Comparison of ENCODE assay signal across 2 cellular contexts in genomic region chr5:73448451-73449136, GRCh38.
TF ChIP-seq lines count a peak whose summit lies in the region.

Gene FOXD1, minus strand, starts transcription at chr5:73448777. Its CDS starts 415 bp downstream, at chr5:73448362.

TF ChIP-seq in A549, 52 proteins besides CTCF, POLR2A, EP300 and RAD21 (continued from another document):
- TF ChIP-seq PBX3 (IDR thresholded peaks at IDR 0.05), result 0 out of 2 replicates have a peak, but pooled peaks have one; percentile 59
- TF ChIP-seq JUN (IDR thresholded peaks at IDR 0.05), result peak; percentile 48 to 76; a peak in 2 of 5 replicates
- no peak for TF ChIP-seq ATOH8 (CRISPR knock-in tag; IDR thresholded peaks at IDR 0.05; ENCODE audit: low read depth)
- TF ChIP-seq E2F6 (IDR thresholded peaks at IDR 0.05; ENCODE audit: borderline replicate concordance, low read depth), result peak; percentile 73; the same call in 1 of the 2 replicates
- TF ChIP-seq RFX5 (IDR thresholded peaks at IDR 0.05), result 0 out of 2 replicates have a peak, but pooled peaks have one; percentile 39
- TF ChIP-seq BHLHE40 (IDR thresholded peaks at IDR 0.05; ENCODE audit: low read depth, low read length), result peak; percentile 76
- TF ChIP-seq MYC (IDR thresholded peaks at IDR 0.05; ENCODE audit: borderline replicate concordance, low read length), result peak; percentile 62
- TF ChIP-seq NPAS2 (CRISPR knock-in tag; IDR thresholded peaks at IDR 0.05; ENCODE audit: borderline replicate concordance), result no peak
- TF ChIP-seq ZFP36 (IDR thresholded peaks at IDR 0.05; ENCODE audit: borderline replicate concordance, partially characterized antibody), result no peak
- TF ChIP-seq MAX (IDR thresholded peaks at IDR 0.05), result peak; percentile 92
- peak; percentile 63; the same call in 1 of the 3 replicates for TF ChIP-seq BCL3 (IDR thresholded peaks at IDR 0.05)
- no peak for TF ChIP-seq HES2 (IDR thresholded peaks at IDR 0.05)
TF ChIP-seq in A549: peak in this region for 11.

TF ChIP-seq in GM12878, 131 proteins besides CTCF, POLR2A, EP300 and RAD21 (continued from another document):
- peak; percentile 62 for TF ChIP-seq USF1 (IDR thresholded peaks at IDR 0.05; ENCODE audit: borderline replicate concordance, extremely low read length, insufficient read depth, low read depth, low read length)
- no peak for TF ChIP-seq TBL1XR1 (IDR thresholded peaks at IDR 0.05; ENCODE audit: low read depth, low read length)
- TF ChIP-seq ZBTB33 (IDR thresholded peaks at IDR 0.05), result no peak
- no peak for TF ChIP-seq TCF7 (IDR thresholded peaks at IDR 0.05; ENCODE audit: borderline replicate concordance)
- no peak for TF ChIP-seq JUNB (IDR thresholded peaks at IDR 0.05)
- no peak for TF ChIP-seq SREBF2 (IDR thresholded peaks at IDR 0.05; ENCODE audit: low read length)
- TF ChIP-seq HSF1 (IDR thresholded peaks at IDR 0.05; ENCODE audit: low read depth, low read length), result no peak
- TF ChIP-seq RAD51 (IDR thresholded peaks at IDR 0.05), result peak; percentile 43; the same call in 1 of the 2 replicates
- no peak for TF ChIP-seq BHLHE40 (IDR thresholded peaks at IDR 0.05; ENCODE audit: borderline replicate concordance in 1 of 2, low read depth in 2 of 2, low read length in 1 of 2)
- TF ChIP-seq ETV6 (conservative IDR thresholded peaks at IDR 0.05 in 1 of 2, IDR thresholded peaks at IDR 0.05 in 1 of 2; ENCODE audit: borderline replicate concordance in 1 of 2, low read depth in 1 of 2), result no peak
- TF ChIP-seq DPF2 (IDR thresholded peaks at IDR 0.05), result no peak
- no peak for TF ChIP-seq MAX (IDR thresholded peaks at IDR 0.05; ENCODE audit: low read depth, low read length)
- TF ChIP-seq HDAC6 (IDR thresholded peaks at IDR 0.05; ENCODE audit: unreplicated experiment), result no peak
- TF ChIP-seq PRDM15 (CRISPR knock-in tag; IDR thresholded peaks at IDR 0.05), result no peak
- TF ChIP-seq E2F4 (IDR thresholded peaks at IDR 0.05; ENCODE audit: low read depth, low read length), result no peak
- no peak for TF ChIP-seq MTA2 (IDR thresholded peaks at IDR 0.05; ENCODE audit: low read depth)
